Comparison of ENCODE assay signal across 1 cellular context in the genomic region with DNA sequence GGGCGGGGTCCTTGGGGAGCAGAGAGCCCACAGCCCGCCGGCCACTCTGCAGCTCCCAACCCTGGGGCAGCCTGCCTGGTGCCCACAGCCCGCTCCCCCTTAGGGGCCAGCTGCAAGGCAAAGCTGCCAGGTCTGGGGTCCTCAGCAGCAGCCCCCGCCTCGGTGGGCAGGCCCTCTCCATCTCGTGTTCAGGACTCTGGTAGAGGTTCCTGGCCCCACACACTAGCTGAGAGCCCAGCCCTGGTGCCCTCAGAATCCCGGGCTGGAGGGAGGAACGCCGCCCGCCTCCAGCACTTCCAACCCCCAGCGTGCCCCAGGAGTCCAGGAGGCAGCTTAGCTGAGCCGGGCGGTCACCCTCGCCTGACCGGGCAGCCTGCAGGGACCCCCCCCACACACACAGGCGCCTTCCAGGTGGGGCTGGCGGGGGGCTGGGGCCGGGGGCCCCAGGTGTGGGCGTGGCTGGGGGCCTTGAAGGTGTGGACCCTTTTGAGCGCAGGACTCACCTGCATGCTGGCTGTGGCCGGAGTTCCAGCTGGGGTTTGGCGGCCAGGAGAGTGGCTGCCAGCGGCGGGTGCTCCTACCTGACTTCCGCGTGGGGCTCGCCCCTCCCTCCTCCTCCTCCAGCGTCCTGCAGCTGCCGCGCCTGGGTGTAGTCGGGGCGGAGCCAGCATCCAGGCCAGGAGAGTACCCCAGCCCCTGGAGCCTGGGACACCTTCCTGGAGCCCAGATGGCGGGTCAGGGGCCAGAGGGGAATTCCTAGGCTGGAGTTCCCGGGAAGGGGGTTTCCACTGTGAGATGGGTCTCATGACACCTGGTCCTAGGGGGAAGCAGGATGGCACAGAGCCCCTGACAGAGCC.
A peak's percentile ranks its signal among the peaks of the same experiment; 100 is the strongest.
TF ChIP-seq lines count a peak whose summit lies in the region.

A gene with protein sequence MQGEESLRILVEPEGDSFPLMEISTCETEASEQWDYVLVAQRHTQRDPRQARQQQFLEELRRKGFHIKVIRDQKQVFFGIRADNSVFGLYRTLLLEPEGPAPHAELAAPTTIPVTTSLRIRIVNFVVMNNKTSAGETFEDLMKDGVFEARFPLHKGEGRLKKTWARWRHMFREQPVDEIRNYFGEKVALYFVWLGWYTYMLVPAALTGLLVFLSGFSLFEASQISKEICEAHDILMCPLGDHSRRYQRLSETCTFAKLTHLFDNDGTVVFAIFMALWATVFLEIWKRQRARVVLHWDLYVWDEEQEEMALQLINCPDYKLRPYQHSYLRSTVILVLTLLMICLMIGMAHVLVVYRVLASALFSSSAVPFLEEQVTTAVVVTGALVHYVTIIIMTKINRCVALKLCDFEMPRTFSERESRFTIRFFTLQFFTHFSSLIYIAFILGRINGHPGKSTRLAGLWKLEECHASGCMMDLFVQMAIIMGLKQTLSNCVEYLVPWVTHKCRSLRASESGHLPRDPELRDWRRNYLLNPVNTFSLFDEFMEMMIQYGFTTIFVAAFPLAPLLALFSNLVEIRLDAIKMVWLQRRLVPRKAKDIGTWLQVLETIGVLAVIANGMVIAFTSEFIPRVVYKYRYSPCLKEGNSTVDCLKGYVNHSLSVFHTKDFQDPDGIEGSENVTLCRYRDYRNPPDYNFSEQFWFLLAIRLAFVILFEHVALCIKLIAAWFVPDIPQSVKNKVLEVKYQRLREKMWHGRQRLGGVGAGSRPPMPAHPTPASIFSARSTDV (minus strand): TSS at position 594 of the 857 bp plus-strand sequence. CDS start 85 bp downstream, at position 509.

TF ChIP-seq in HepG2, 621 proteins besides CTCF, POLR2A, EP300 and RAD21 (continued from another document and continues in another):
- TF ChIP-seq ZNF44 (CRISPR knock-in tag; IDR thresholded peaks at IDR 0.05) (no peak), TBX2 (CRISPR knock-in tag; IDR thresholded peaks at IDR 0.05; ENCODE audit: borderline replicate concordance) (0 out of 2 replicates have a peak, but pooled peaks have one; percentile 13), THAP11 (CRISPR knock-in tag; IDR thresholded peaks at IDR 0.05) (0 out of 2 replicates have a peak, but pooled peaks have one; percentile 36), MED13 (CRISPR knock-in tag; IDR thresholded peaks at IDR 0.05) (no peak), AGO2 (optimal IDR thresholded peaks at IDR 0.05; ENCODE audit: low read depth, low read length) (no peak), GATAD1 (CRISPR knock-in tag; IDR thresholded peaks at IDR 0.05) (no peak), ZNF766 (CRISPR knock-in tag; IDR thresholded peaks at IDR 0.05; ENCODE audit: borderline replicate concordance) (no peak), PCBP1 (IDR thresholded peaks at IDR 0.05; ENCODE audit: borderline replicate concordance, low read depth, low read length) (0 out of 2 replicates have a peak, but pooled peaks have one; percentile 8), ZNF251 (CRISPR knock-in tag; IDR thresholded peaks at IDR 0.05) (no peak), YY1 (IDR thresholded peaks at IDR 0.05; ENCODE audit: insufficient read depth, insufficient replicate concordance, low read depth, low read length) (no peak), SP4 (CRISPR knock-in tag; IDR thresholded peaks at IDR 0.05) (0 out of 2 replicates have a peak, but pooled peaks have one; percentile 33), STAT5B (CRISPR knock-in tag; IDR thresholded peaks at IDR 0.05) (no peak), SYNCRIP (IDR thresholded peaks at IDR 0.05; ENCODE audit: insufficient read depth, low read depth, low read length) (no peak), POLR2G (IDR thresholded peaks at IDR 0.05; ENCODE audit: low read depth, low read length) (peak; percentile 56; the same call in 1 of the 2 replicates), TFAP4 (IDR thresholded peaks at IDR 0.05; ENCODE audit: borderline replicate concordance, low read depth) (peak; percentile 41; the same call in 1 of the 2 replicates), ARNT (IDR thresholded peaks at IDR 0.05) (no peak), ZNF354B (CRISPR knock-in tag; IDR thresholded peaks at IDR 0.05) (no peak), IKZF5 (CRISPR knock-in tag; IDR thresholded peaks at IDR 0.05) (peak; percentile 19; the same call in 1 of the 2 replicates), HINFP (CRISPR knock-in tag; IDR thresholded peaks at IDR 0.05; ENCODE audit: low read depth) (no peak), ZNF263 (CRISPR knock-in tag; IDR thresholded peaks at IDR 0.05) (peak; percentile 74), ELF1 (CRISPR knock-in tag; IDR thresholded peaks at IDR 0.05) (peak; percentile 77), GABPB1 (CRISPR knock-in tag; IDR thresholded peaks at IDR 0.05) (peak; percentile 49; the same call in 1 of the 2 replicates), PHB2 (IDR thresholded peaks at IDR 0.05; ENCODE audit: partially characterized antibody) (no peak), ZMYM3 (CRISPR knock-in tag; IDR thresholded peaks at IDR 0.05) (no peak), ZNF207 (IDR thresholded peaks at IDR 0.05; ENCODE audit: borderline replicate concordance) (no peak), SRF (IDR thresholded peaks at IDR 0.05; ENCODE audit: low read depth, low read length) (no peak), ZNF335 (CRISPR knock-in tag; IDR thresholded peaks at IDR 0.05) (no peak), NFKBIZ (CRISPR knock-in tag; IDR thresholded peaks at IDR 0.05) (no peak), ZKSCAN8 (CRISPR knock-in tag; IDR thresholded peaks at IDR 0.05; ENCODE audit: borderline replicate concordance) (no peak), ZNF572 (CRISPR knock-in tag; IDR thresholded peaks at IDR 0.05) (no peak), ATF4 (CRISPR knock-in tag; IDR thresholded peaks at IDR 0.05) (no peak), STAT6 (CRISPR knock-in tag; IDR thresholded peaks at IDR 0.05; ENCODE audit: borderline replicate concordance) (no peak), ELF3 (CRISPR knock-in tag; IDR thresholded peaks at IDR 0.05) (peak; percentile 56)
- TF ChIP-seq, protein P1, sequence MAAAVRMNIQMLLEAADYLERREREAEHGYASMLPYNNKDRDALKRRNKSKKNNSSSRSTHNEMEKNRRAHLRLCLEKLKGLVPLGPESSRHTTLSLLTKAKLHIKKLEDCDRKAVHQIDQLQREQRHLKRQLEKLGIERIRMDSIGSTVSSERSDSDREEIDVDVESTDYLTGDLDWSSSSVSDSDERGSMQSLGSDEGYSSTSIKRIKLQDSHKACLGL (CRISPR knock-in tag; IDR thresholded peaks at IDR 0.05) = peak; percentile 23; the same call in 1 of the 2 replicates
- TF ChIP-seq, protein P2, sequence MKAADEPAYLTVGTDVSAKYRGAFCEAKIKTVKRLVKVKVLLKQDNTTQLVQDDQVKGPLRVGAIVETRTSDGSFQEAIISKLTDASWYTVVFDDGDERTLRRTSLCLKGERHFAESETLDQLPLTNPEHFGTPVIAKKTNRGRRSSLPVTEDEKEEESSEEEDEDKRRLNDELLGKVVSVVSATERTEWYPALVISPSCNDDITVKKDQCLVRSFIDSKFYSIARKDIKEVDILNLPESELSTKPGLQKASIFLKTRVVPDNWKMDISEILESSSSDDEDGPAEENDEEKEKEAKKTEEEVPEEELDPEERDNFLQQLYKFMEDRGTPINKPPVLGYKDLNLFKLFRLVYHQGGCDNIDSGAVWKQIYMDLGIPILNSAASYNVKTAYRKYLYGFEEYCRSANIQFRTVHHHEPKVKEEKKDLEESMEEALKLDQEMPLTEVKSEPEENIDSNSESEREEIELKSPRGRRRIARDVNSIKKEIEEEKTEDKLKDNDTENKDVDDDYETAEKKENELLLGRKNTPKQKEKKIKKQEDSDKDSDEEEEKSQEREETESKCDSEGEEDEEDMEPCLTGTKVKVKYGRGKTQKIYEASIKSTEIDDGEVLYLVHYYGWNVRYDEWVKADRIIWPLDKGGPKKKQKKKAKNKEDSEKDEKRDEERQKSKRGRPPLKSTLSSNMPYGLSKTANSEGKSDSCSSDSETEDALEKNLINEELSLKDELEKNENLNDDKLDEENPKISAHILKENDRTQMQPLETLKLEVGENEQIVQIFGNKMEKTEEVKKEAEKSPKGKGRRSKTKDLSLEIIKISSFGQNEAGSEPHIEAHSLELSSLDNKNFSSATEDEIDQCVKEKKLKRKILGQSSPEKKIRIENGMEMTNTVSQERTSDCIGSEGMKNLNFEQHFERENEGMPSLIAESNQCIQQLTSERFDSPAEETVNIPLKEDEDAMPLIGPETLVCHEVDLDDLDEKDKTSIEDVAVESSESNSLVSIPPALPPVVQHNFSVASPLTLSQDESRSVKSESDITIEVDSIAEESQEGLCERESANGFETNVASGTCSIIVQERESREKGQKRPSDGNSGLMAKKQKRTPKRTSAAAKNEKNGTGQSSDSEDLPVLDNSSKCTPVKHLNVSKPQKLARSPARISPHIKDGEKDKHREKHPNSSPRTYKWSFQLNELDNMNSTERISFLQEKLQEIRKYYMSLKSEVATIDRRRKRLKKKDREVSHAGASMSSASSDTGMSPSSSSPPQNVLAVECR (CRISPR knock-in tag; IDR thresholded peaks at IDR 0.05; ENCODE audit: borderline replicate concordance) = peak; percentile 13; the same call in 1 of the 2 replicates
- TF ChIP-seq, protein P3, sequence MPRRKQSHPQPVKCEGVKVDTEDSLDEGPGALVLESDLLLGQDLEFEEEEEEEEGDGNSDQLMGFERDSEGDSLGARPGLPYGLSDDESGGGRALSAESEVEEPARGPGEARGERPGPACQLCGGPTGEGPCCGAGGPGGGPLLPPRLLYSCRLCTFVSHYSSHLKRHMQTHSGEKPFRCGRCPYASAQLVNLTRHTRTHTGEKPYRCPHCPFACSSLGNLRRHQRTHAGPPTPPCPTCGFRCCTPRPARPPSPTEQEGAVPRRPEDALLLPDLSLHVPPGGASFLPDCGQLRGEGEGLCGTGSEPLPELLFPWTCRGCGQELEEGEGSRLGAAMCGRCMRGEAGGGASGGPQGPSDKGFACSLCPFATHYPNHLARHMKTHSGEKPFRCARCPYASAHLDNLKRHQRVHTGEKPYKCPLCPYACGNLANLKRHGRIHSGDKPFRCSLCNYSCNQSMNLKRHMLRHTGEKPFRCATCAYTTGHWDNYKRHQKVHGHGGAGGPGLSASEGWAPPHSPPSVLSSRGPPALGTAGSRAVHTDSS (CRISPR knock-in tag; conservative IDR thresholded peaks at IDR 0.05) = no peak
- TF ChIP-seq, protein P4, sequence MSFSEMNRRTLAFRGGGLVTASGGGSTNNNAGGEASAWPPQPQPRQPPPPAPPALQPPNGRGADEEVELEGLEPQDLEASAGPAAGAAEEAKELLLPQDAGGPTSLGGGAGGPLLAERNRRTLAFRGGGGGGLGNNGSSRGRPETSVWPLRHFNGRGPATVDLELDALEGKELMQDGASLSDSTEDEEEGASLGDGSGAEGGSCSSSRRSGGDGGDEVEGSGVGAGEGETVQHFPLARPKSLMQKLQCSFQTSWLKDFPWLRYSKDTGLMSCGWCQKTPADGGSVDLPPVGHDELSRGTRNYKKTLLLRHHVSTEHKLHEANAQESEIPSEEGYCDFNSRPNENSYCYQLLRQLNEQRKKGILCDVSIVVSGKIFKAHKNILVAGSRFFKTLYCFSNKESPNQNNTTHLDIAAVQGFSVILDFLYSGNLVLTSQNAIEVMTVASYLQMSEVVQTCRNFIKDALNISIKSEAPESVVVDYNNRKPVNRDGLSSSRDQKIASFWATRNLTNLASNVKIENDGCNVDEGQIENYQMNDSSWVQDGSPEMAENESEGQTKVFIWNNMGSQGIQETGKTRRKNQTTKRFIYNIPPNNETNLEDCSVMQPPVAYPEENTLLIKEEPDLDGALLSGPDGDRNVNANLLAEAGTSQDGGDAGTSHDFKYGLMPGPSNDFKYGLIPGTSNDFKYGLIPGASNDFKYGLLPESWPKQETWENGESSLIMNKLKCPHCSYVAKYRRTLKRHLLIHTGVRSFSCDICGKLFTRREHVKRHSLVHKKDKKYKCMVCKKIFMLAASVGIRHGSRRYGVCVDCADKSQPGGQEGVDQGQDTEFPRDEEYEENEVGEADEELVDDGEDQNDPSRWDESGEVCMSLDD (CRISPR knock-in tag; IDR thresholded peaks at IDR 0.05; ENCODE audit: borderline replicate concordance) = no peak
